In the genomic region with DNA sequence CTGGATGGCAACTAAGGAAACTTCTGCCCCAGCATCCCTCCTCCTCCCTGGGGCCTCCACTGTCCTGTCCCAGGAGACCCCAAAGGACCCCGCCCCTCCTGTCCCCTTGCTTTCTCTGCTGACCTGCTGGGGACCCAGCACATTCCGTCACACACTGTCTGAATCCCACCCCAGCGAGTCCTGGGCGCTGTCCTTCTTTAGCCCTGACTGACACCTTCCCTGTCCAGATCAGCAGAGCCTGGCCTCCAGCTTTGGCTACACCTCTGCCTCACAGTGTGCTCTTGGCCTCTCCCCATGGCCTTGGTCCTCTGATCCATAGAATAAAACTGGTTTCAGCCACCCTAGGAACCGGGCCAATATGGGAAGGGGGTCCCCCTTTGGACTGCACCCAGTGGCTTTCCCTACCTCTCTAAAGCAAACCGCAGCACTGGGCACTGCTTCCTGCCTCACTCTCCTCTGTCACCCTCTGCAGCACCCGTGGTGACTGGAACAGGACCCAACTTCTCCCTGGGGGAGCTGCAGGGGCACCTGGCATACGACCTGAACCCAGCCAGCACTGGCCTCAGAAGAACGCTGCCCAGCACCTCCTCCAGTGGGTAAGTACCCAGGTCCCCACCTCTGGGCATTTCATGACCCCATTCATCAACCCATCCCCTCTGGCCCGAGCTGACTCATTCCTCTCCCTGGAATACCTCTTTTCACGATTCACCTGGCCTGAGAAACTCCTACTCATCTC, we compare ENCODE assay signal across 1 cellular context.
TF ChIP-seq lines count a peak whose summit lies in the region.

No MANE protein-coding gene starts in this region.

TF ChIP-seq in IMR-90, 13 proteins besides CTCF, POLR2A, EP300 and RAD21:
- TF ChIP-seq BHLHE40 (IDR thresholded peaks at IDR 0.05; ENCODE audit: low read depth, low read length) (no peak), MAZ (IDR thresholded peaks at IDR 0.05; ENCODE audit: borderline replicate concordance, low read depth, low read length) (no peak), SMC3 (IDR thresholded peaks at IDR 0.05; ENCODE audit: low read depth, low read length) (no peak)
- TF ChIP-seq, protein P1, sequence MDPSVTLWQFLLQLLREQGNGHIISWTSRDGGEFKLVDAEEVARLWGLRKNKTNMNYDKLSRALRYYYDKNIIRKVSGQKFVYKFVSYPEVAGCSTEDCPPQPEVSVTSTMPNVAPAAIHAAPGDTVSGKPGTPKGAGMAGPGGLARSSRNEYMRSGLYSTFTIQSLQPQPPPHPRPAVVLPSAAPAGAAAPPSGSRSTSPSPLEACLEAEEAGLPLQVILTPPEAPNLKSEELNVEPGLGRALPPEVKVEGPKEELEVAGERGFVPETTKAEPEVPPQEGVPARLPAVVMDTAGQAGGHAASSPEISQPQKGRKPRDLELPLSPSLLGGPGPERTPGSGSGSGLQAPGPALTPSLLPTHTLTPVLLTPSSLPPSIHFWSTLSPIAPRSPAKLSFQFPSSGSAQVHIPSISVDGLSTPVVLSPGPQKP (IDR thresholded peaks at IDR 0.05; ENCODE audit: borderline replicate concordance, low read depth, low read length) = no peak
TF ChIP-seq in IMR-90: peak in this region for 0.
